In the genomic region with DNA sequence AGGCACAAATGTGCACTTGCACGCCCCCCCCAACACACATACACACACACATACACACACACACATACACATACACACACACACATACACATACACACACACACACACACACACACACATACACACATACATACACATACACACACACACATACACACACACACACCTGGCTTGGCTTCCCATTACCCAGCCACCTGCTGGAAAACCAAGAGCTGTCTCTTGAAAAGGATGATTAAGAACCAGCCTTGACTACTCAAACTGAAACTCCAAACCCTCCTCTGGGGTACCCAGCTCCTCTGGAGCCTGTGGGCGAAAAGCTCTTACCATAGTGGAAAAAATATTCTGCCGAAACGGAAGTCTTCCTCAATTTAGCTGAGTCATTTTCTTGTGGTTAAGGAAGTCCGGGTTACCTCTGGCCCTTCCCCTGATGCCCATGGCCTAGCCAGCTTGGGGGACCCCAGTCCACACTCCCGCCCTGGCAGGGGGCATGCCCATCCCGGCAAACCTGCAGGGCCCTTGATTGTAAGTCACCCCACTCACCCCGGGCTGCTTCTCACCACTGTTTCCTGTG, we compare ENCODE assay signal across 7 cellular contexts. TPM values are rescaled to one million over a fixed set of nuclear protein-coding genes. Genes with fewer than 3 reads are reported as not detected.
DNase-seq lines count a peak whose midpoint lies in the region; ATAC-seq and TF ChIP-seq lines count a peak whose summit lies in the region.

No MANE protein-coding gene starts in this region.

- no peak for TF ChIP-seq EP300 in gastroesophageal sphincter (IDR thresholded peaks at IDR 0.05)

- no peaks in the 10 kb centered on the region for H3K36me3 ChIP-seq in gastroesophageal sphincter

- no peak overlapping the region for H3K27ac ChIP-seq in gastroesophageal sphincter

- TF ChIP-seq CTCF in gastroesophageal sphincter (IDR thresholded peaks at IDR 0.05) = no peak

- no peak for TF ChIP-seq POLR2A in gastroesophageal sphincter (IDR thresholded peaks at IDR 0.05)

- H3K4me1 ChIP-seq in gastroesophageal sphincter = no peaks in the 10 kb centered on the region

- H3K4me3 ChIP-seq in gastroesophageal sphincter = no peak overlapping the region

- peak; percentile 68 for ATAC-seq in GM19025 (IDR thresholded peaks at IDR 0.05; ENCODE audit: low read depth, unreplicated experiment)
- peak; percentile 86 for ATAC-seq in HG02870 (IDR thresholded peaks at IDR 0.05; ENCODE audit: unreplicated experiment)
- ATAC-seq in gastroesophageal sphincter = no peak

- peak; percentile 50 to 61 for DNase-seq in activated CD4-positive, alpha-beta T cell treated with anti-CD3 and anti-CD28 coated beads, Interleukin-2, amount 50 U/mL, for 48 hours
- DNase-seq in stimulated activated CD4-positive, alpha-beta T cell treated with anti-CD3 and anti-CD28 coated beads, Interleukin-2, amount 100 ng/mL, for 24 hours = peak; percentile 55 to 60
- DNase-seq in SHP77 (lab: John Stamatoyannopoulos, UW) (no peak), NCI-H2171 treated with DMSO at 0.1 percent for 48 hours (lab: John Stamatoyannopoulos, UW) (no peak)

- no peaks in the 10 kb centered on the region for H3K9me3 ChIP-seq in gastroesophageal sphincter

- H3K27me3 ChIP-seq in gastroesophageal sphincter = peaks cover 17% of the 10 kb centered on the region

- WGBS in gastroesophageal sphincter (ENCODE audit: low coverage in 1 of 2), 2 donors = 43% methylated on average over 4 of the region's 8 CpGs; no CpG with 5 or more reads in 1 of the 2 donors

RNA-seq across cellular contexts. Expression of gene CEBPA, which starts 21.9 kb away (rescaled TPM):
- total RNA-seq in gastroesophageal sphincter = 10 to 100 TPM in 1 of 4 donors, 1 to 10 TPM in 3; 7.0 to 11.3 (median 9.0) TPM

RNA-seq across cellular contexts. Expression of gene SLC7A10, which starts 54.8 kb away (rescaled TPM):
- total RNA-seq in gastroesophageal sphincter = not detected

Comparison
In these comparisons a context has a peak if more than half of its experiments do, and no peak if none do; other contexts are left out.
1. DNase-seq: peak in activated CD4-positive, alpha-beta T cell treated with anti-CD3 and anti-CD28 coated beads, Interleukin-2, amount 50 U/mL, for 48 hours (2 of 2) and stimulated activated CD4-positive, alpha-beta T cell treated with anti-CD3 and anti-CD28 coated beads, Interleukin-2, amount 100 ng/mL, for 24 hours (2 of 2); none in SHP77 (0 of 2) and NCI-H2171 treated with DMSO at 0.1 percent for 48 hours (single experiment).